Comparison of ENCODE assay signal across 1 cellular context in the genomic region with DNA sequence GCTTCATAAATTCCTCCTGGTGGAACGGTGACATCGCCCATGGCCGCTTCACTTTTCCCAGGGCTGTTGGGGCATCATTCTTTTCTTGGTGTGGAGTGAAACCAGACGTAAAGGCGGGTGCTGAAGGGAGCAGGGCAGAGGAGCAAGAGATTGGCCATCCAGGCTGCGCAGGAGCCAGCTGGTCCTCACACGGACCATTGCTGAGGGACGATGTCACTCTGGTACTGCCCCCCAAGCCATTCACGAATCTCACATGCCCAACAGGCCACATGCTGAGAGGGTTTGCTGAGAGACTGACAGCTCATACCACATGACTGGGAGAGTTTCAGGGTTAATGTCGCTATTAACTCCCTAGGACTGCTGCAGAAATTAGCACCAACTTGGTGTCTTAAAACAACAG.
TF ChIP-seq lines count a peak whose summit lies in the region.

No MANE protein-coding gene starts in this region.

TF ChIP-seq in K562, 482 proteins besides CTCF, POLR2A, EP300 and RAD21 (continued from another document):
- TF ChIP-seq, protein P1, sequence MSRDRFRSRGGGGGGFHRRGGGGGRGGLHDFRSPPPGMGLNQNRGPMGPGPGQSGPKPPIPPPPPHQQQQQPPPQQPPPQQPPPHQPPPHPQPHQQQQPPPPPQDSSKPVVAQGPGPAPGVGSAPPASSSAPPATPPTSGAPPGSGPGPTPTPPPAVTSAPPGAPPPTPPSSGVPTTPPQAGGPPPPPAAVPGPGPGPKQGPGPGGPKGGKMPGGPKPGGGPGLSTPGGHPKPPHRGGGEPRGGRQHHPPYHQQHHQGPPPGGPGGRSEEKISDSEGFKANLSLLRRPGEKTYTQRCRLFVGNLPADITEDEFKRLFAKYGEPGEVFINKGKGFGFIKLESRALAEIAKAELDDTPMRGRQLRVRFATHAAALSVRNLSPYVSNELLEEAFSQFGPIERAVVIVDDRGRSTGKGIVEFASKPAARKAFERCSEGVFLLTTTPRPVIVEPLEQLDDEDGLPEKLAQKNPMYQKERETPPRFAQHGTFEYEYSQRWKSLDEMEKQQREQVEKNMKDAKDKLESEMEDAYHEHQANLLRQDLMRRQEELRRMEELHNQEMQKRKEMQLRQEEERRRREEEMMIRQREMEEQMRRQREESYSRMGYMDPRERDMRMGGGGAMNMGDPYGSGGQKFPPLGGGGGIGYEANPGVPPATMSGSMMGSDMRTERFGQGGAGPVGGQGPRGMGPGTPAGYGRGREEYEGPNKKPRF (IDR thresholded peaks at IDR 0.05; ENCODE audit: low read depth, low read length) = no peak
- TF ChIP-seq MED1 (CRISPR knock-in tag; IDR thresholded peaks at IDR 0.05; ENCODE audit: borderline replicate concordance) (no peak), SNRNP70 (optimal IDR thresholded peaks at IDR 0.05; ENCODE audit: low read depth, low read length) (no peak), CTBP1 (IDR thresholded peaks at IDR 0.05; ENCODE audit: borderline replicate concordance) (no peak), LARP7 (IDR thresholded peaks at IDR 0.05) (no peak), TAL1 (IDR thresholded peaks at IDR 0.05) (no peak), MYC (IDR thresholded peaks at IDR 0.05; ENCODE audit: low read depth, low read length) (no peak), MYC (CRISPR knock-in tag; IDR thresholded peaks at IDR 0.05; ENCODE audit: borderline replicate concordance, low read depth) (no peak), NFRKB (IDR thresholded peaks at IDR 0.05; ENCODE audit: low read depth) (no peak), TARDBP (IDR thresholded peaks at IDR 0.05) (no peak), SP2 (IDR thresholded peaks at IDR 0.05; ENCODE audit: extremely low read depth, low read depth, low read length, poor library complexity, severe bottlenecking) (no peak)
- TF ChIP-seq, protein P2, sequence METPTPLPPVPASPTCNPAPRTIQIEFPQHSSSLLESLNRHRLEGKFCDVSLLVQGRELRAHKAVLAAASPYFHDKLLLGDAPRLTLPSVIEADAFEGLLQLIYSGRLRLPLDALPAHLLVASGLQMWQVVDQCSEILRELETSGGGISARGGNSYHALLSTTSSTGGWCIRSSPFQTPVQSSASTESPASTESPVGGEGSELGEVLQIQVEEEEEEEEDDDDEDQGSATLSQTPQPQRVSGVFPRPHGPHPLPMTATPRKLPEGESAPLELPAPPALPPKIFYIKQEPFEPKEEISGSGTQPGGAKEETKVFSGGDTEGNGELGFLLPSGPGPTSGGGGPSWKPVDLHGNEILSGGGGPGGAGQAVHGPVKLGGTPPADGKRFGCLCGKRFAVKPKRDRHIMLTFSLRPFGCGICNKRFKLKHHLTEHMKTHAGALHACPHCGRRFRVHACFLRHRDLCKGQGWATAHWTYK (CRISPR knock-in tag; IDR thresholded peaks at IDR 0.05) = no peak
- TF ChIP-seq, protein P3, sequence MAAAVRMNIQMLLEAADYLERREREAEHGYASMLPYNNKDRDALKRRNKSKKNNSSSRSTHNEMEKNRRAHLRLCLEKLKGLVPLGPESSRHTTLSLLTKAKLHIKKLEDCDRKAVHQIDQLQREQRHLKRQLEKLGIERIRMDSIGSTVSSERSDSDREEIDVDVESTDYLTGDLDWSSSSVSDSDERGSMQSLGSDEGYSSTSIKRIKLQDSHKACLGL (CRISPR knock-in tag; IDR thresholded peaks at IDR 0.05; ENCODE audit: borderline replicate concordance, poor library complexity, severe bottlenecking) = no peak
- TF ChIP-seq, protein P4, sequence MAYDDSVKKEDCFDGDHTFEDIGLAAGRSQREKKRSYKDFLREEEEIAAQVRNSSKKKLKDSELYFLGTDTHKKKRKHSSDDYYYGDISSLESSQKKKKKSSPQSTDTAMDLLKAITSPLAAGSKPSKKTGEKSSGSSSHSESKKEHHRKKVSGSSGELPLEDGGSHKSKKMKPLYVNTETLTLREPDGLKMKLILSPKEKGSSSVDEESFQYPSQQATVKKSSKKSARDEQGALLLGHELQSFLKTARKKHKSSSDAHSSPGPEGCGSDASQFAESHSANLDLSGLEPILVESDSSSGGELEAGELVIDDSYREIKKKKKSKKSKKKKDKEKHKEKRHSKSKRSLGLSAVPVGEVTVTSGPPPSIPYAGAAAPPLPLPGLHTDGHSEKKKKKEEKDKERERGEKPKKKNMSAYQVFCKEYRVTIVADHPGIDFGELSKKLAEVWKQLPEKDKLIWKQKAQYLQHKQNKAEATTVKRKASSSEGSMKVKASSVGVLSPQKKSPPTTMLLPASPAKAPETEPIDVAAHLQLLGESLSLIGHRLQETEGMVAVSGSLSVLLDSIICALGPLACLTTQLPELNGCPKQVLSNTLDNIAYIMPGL (CRISPR knock-in tag; IDR thresholded peaks at IDR 0.05) = no peak
- TF ChIP-seq, protein P5, sequence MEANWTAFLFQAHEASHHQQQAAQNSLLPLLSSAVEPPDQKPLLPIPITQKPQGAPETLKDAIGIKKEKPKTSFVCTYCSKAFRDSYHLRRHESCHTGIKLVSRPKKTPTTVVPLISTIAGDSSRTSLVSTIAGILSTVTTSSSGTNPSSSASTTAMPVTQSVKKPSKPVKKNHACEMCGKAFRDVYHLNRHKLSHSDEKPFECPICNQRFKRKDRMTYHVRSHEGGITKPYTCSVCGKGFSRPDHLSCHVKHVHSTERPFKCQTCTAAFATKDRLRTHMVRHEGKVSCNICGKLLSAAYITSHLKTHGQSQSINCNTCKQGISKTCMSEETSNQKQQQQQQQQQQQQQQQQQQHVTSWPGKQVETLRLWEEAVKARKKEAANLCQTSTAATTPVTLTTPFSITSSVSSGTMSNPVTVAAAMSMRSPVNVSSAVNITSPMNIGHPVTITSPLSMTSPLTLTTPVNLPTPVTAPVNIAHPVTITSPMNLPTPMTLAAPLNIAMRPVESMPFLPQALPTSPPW (CRISPR knock-in tag; IDR thresholded peaks at IDR 0.05) = no peak
- TF ChIP-seq, protein P6, sequence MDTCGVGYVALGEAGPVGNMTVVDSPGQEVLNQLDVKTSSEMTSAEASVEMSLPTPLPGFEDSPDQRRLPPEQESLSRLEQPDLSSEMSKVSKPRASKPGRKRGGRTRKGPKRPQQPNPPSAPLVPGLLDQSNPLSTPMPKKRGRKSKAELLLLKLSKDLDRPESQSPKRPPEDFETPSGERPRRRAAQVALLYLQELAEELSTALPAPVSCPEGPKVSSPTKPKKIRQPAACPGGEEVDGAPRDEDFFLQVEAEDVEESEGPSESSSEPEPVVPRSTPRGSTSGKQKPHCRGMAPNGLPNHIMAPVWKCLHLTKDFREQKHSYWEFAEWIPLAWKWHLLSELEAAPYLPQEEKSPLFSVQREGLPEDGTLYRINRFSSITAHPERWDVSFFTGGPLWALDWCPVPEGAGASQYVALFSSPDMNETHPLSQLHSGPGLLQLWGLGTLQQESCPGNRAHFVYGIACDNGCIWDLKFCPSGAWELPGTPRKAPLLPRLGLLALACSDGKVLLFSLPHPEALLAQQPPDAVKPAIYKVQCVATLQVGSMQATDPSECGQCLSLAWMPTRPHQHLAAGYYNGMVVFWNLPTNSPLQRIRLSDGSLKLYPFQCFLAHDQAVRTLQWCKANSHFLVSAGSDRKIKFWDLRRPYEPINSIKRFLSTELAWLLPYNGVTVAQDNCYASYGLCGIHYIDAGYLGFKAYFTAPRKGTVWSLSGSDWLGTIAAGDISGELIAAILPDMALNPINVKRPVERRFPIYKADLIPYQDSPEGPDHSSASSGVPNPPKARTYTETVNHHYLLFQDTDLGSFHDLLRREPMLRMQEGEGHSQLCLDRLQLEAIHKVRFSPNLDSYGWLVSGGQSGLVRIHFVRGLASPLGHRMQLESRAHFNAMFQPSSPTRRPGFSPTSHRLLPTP (IDR thresholded peaks at IDR 0.05; ENCODE audit: borderline replicate concordance, extremely low read depth, insufficient read length) = no peak
- TF ChIP-seq, protein P7, sequence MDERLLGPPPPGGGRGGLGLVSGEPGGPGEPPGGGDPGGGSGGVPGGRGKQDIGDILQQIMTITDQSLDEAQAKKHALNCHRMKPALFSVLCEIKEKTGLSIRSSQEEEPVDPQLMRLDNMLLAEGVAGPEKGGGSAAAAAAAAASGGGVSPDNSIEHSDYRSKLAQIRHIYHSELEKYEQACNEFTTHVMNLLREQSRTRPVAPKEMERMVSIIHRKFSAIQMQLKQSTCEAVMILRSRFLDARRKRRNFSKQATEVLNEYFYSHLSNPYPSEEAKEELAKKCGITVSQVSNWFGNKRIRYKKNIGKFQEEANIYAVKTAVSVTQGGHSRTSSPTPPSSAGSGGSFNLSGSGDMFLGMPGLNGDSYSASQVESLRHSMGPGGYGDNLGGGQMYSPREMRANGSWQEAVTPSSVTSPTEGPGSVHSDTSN (CRISPR knock-in tag; IDR thresholded peaks at IDR 0.05; ENCODE audit: low read depth) = no peak
- TF ChIP-seq, protein P7 (tag; conservative IDR thresholded peaks at IDR 0.05; ENCODE audit: low read depth) = no peak
